ENCODE assay signal across 18 cellular contexts in the genomic region with DNA sequence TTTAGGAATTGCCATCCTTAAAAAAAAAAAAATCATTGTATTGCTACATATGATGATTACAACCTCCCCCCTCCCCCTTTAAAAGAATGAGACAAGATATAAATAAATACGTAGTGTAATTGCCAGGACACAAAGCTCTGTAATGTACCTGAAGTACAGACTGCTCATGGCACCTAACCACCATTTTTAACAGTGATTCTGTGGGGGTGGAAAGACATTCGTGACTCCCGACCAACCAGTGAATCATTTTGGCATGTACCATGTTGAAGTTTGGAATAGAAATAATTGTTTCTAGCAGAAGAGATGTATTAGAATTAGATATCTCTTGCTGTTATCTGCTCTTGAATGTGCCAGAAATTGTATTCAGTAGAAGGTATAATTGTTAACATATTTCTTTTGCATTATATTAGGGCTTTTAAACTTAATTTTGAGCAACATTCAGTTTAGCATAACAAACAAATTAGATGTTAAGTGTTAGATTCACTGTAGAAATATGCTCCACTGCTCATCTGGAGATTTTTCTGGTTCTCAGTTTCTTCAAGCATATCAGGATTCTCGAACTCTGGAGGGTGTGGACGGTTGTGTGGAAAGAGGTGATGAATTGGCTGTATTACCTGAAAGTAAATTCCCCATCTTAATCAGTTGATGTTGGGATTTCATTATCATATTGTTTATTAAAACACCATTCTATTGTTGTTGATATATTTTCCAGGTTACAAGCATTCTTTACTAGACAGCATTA. TPM values are rescaled to one million over a fixed set of nuclear protein-coding genes. Genes with fewer than 3 reads are reported as not detected.
DNase-seq lines count a peak whose midpoint lies in the region; ATAC-seq, FAIRE-seq and TF ChIP-seq lines count a peak whose summit lies in the region.
"Had no signal": no experiment of that assay in that cellular context is flagged by ENCODE, and none has a peak within 500 bp of the region (broad histone marks: within the 10 kb centered on the region; RNA-seq: fewer than 3 reads in every experiment).

No MANE protein-coding gene starts in this region.

- POLR2A ChIA-PET in HEK293 (lab: Yijun Ruan, JAX) = no interaction called here

- H3K4me1 ChIP-seq in ACC112 (ENCODE audit: control insufficient read depth, insufficient read depth, low read length, unreplicated experiment) (peaks cover 58% of the 10 kb centered on the region), HEK293 (ENCODE audit: control insufficient read depth, insufficient read depth, low read length) (peaks cover 14% of the 10 kb centered on the region), adipocyte (ENCODE audit: control insufficient read depth, insufficient read depth, low read length) (peaks cover 62% of the 10 kb centered on the region), keratinocyte (ENCODE audit: control insufficient read depth, extremely low read depth, insufficient read depth, low read length) (peaks cover 44% of the 10 kb centered on the region)
- H3K4me1 ChIP-seq: SJCRH30 had no signal

- no peaks in the 10 kb centered on the region for H3K9me3 Mint-ChIP-seq in Calu3 (ENCODE audit: low read depth, unreplicated experiment)
- H3K9me3 Mint-ChIP-seq: activated naive CD4-positive, alpha-beta T cell treated with anti-CD3 and anti-CD28 coated beads, Interleukin-2, amount 50 U/mL, for 72 hours; stimulated activated effector memory CD8-positive, alpha-beta T cell treated with anti-CD3 and anti-CD28 coated beads, Interleukin-12 subunit alpha, Interleukin-12 subunit beta, amount 100 ng/mL, for 72 hours had no signal

- no peak for ATAC-seq in HG02884 (IDR thresholded peaks at IDR 0.05; ENCODE audit: unreplicated experiment)
- ATAC-seq: activated naive CD4-positive, alpha-beta T cell treated with anti-CD3 and anti-CD28 coated beads, Interleukin-2, amount 50 U/mL, for 72 hours; stimulated activated effector memory CD8-positive, alpha-beta T cell treated with anti-CD3 and anti-CD28 coated beads, Interleukin-12 subunit alpha, Interleukin-12 subunit beta, amount 100 ng/mL, for 72 hours had no signal

- dilution Hi-C loops in keratinocyte (cut with MboI; ENCODE audit: extremely low pct_ligation_motif_present, low sequenced_read_pairs) = no loop called here

- no TSS peak for BruUV-seq in Calu3 (replicated peaks; lab: Mats Ljungman, UMichigan)

- TF ChIP-seq CTCF in HEK293 (tag by site-specific recombination; IDR thresholded peaks at IDR 0.05) = no peak
- no peak for TF ChIP-seq CTCF in keratinocyte (optimal IDR thresholded peaks at IDR 0.05 in 1 of 3, IDR thresholded peaks at IDR 0.05 in 1 of 3, conservative IDR thresholded peaks at IDR 0.05 in 1 of 3; ENCODE audit: extremely low read depth in 1 of 3, insufficient read depth in 2 of 3, low read length in 3 of 3)
- no peak for TF ChIP-seq CTCF in Calu3 (IDR thresholded peaks at IDR 0.05; ENCODE audit: unreplicated experiment)
- TF ChIP-seq CTCF in GM20000 (IDR thresholded peaks at IDR 0.05; ENCODE audit: extremely low read depth, missing control alignments) = no peak

- peak overlapping the region; percentile 68 for H3K4me2 ChIP-seq in keratinocyte (ENCODE audit: control insufficient read depth, extremely low read depth, insufficient read depth, low read depth, low read length)
- H3K4me2 ChIP-seq: KMS-11 had no signal

- H3K4me3 ChIP-seq in ACC112 (ENCODE audit: low read depth, low read length) (peak overlapping the region; percentile 60), HEK293 (ENCODE audit: low read depth, low read length) (no peak overlapping the region), adipocyte (ENCODE audit: low read length) (peak overlapping the region; percentile 65), keratinocyte (ENCODE audit: control insufficient read depth in 2 of 3, extremely low read depth in 1 of 3, insufficient read depth in 2 of 3, low read depth in 1 of 3, low read length in 3 of 3) (peak overlapping the region in 1 of 3 experiments; percentile 51)
- H3K4me3 ChIP-seq: SJCRH30, transverse colon had no signal

- peak overlapping the region; percentile 65 for H3K27ac ChIP-seq in ACC112 (ENCODE audit: low read depth, low read length)
- H3K27ac ChIP-seq in HEK293 (ENCODE audit: extremely low read depth, low read depth, low read length) = no peak overlapping the region
- peak overlapping the region; percentile 29 for H3K27ac ChIP-seq in keratinocyte (ENCODE audit: control insufficient read depth, insufficient read depth, low read length)
- H3K27ac ChIP-seq: KMS-11, SJCRH30, transverse colon had no signal

- H3K27me3 Mint-ChIP-seq in Calu3 (ENCODE audit: unreplicated experiment) = no peaks in the 10 kb centered on the region

- H3K4me1 Mint-ChIP-seq in Calu3 (ENCODE audit: low read depth, unreplicated experiment) = peaks cover 53% of the 10 kb centered on the region

- H3K27me3 ChIP-seq in ACC112 (ENCODE audit: insufficient read depth, low read length) = no peaks in the 10 kb centered on the region
- no peaks in the 10 kb centered on the region for H3K27me3 ChIP-seq in adipocyte (replicated peaks; ENCODE audit: control insufficient read depth, insufficient read depth, low read length)
- H3K27me3 ChIP-seq in keratinocyte (ENCODE audit: control insufficient read depth, extremely low read depth, insufficient read depth, low read length) = no peaks in the 10 kb centered on the region
- H3K27me3 ChIP-seq: SJCRH30, transverse colon had no signal

- CTCF ChIA-PET in HEK293 (lab: Yijun Ruan, JAX) (no interaction called here), Calu3 (lab: Charles Lee) (no interaction called here)

- H3K9me3 ChIP-seq in HEK293 (ENCODE audit: control insufficient read depth, insufficient read depth, low read depth, low read length) (no peaks in the 10 kb centered on the region), adipocyte (ENCODE audit: control insufficient read depth, low read length) (no peaks in the 10 kb centered on the region), keratinocyte (ENCODE audit: control insufficient read depth, low read depth, low read length) (no peaks in the 10 kb centered on the region)
- H3K9me3 ChIP-seq: Caco-2, SJCRH30, transverse colon had no signal

- DNase-seq in adipocyte (ENCODE audit: low read depth) = peak; percentile 45
- DNase-seq in keratinocyte (ENCODE audit: low read depth, low spot score) = peak; percentile 19
- no peak for DNase-seq in COLO829 (ENCODE audit: low spot score)
- DNase-seq in Calu3 = no peak
- no peak for DNase-seq in GM20000 (ENCODE audit: low spot score)
- DNase-seq: activated CD4-positive, alpha-beta T cell treated with anti-CD3 and anti-CD28 coated beads, Interleukin-2, amount 50 U/mL, for 1 hour; Caco-2; central memory CD4-positive, alpha-beta T cell; GF-D8; NCI-H1417; SJCRH30; transverse colon had no signal

- FAIRE-seq in keratinocyte (lab: Jason Lieb, UNC) = no peak

- H3K36me3 Mint-ChIP-seq in Calu3 (ENCODE audit: insufficient read depth, unreplicated experiment) = peaks cover 4% of the 10 kb centered on the region
- H3K36me3 Mint-ChIP-seq: activated naive CD4-positive, alpha-beta T cell treated with anti-CD3 and anti-CD28 coated beads, Interleukin-2, amount 50 U/mL, for 72 hours; stimulated activated effector memory CD8-positive, alpha-beta T cell treated with anti-CD3 and anti-CD28 coated beads, Interleukin-12 subunit alpha, Interleukin-12 subunit beta, amount 100 ng/mL, for 72 hours had no signal

- H3K4me3 Mint-ChIP-seq in Calu3 (ENCODE audit: low read depth, unreplicated experiment) = no peak overlapping the region
- H3K4me3 Mint-ChIP-seq: stimulated activated effector memory CD8-positive, alpha-beta T cell treated with anti-CD3 and anti-CD28 coated beads, Interleukin-12 subunit alpha, Interleukin-12 subunit beta, amount 100 ng/mL, for 72 hours had no signal

- peaks cover 91% of the 10 kb centered on the region for H3K79me2 ChIP-seq in ACC112 (ENCODE audit: control insufficient read depth, insufficient read depth, low read length, unreplicated experiment)
- H3K79me2 ChIP-seq in keratinocyte (ENCODE audit: control insufficient read depth, insufficient read depth, low read length) = peaks cover 94% of the 10 kb centered on the region

- H3K9ac ChIP-seq in adipocyte (ENCODE audit: low read length) (no peak overlapping the region), keratinocyte (ENCODE audit: control insufficient read depth, extremely low read depth, insufficient read depth, low read length) (no peak overlapping the region)
- H3K9ac ChIP-seq: KMS-11 had no signal

- H4K20me1 ChIP-seq in keratinocyte (ENCODE audit: control insufficient read depth, extremely low read depth, insufficient read depth, low read length) = peaks cover 6% of the 10 kb centered on the region

- no peak overlapping the region for H3K27ac Mint-ChIP-seq in Calu3 (ENCODE audit: unreplicated experiment)
- H3K27ac Mint-ChIP-seq: activated naive CD4-positive, alpha-beta T cell treated with anti-CD3 and anti-CD28 coated beads, Interleukin-2, amount 50 U/mL, for 72 hours; stimulated activated effector memory CD8-positive, alpha-beta T cell treated with anti-CD3 and anti-CD28 coated beads, Interleukin-12 subunit alpha, Interleukin-12 subunit beta, amount 100 ng/mL, for 72 hours had no signal

- intact Hi-C loops in Calu3 (cut with micrococcal nuclease; ENCODE audit: unreplicated experiment) = no loop called here

- no peaks in the 10 kb centered on the region for H3K9me1 ChIP-seq in keratinocyte (ENCODE audit: control insufficient read depth, extremely low read depth, insufficient read depth, low read length)

- H3K36me3 ChIP-seq in ACC112 (ENCODE audit: insufficient read depth, low read length) (0 out of 2 replicates have a peak, but pooled peaks cover 6% of the 10 kb centered on the region), HEK293 (ENCODE audit: control insufficient read depth in 2 of 2, insufficient read depth in 1 of 2, low read length in 2 of 2) (no peaks in the 10 kb centered on the region), adipocyte (ENCODE audit: control insufficient read depth, insufficient read depth, low read length, severe bottlenecking) (no peaks in the 10 kb centered on the region), keratinocyte (ENCODE audit: control insufficient read depth in 2 of 2, extremely low read depth in 1 of 2, insufficient read depth in 2 of 2, low read length in 2 of 2) (no peaks in the 10 kb centered on the region)
- H3K36me3 ChIP-seq: SJCRH30, transverse colon had no signal

- H2AFZ ChIP-seq in ACC112 (ENCODE audit: low read length, unreplicated experiment) = no peak overlapping the region
- no peak overlapping the region for H2AFZ ChIP-seq in keratinocyte (ENCODE audit: control insufficient read depth, low read length)

TF ChIP-seq in HEK293, 187 proteins besides CTCF, POLR2A, EP300 and RAD21 (continues in another document):
- peak; percentile 87 for TF ChIP-seq ZNF10 (tag by site-specific recombination; IDR thresholded peaks at IDR 0.05)

RNA-seq across cellular contexts. Expression of a gene that starts 31.1 kb away (rescaled TPM):
- polyA plus RNA-seq in keratinocyte = 23.1 to 28.6 TPM (median 24.3 TPM) in 3 replicates
- 6.6 TPM for polyA plus RNA-seq in keratinocyte (2011; ENCODE audit: low read depth)
- 13.5 and 27.7 TPM in 2 replicates for polyA plus RNA-seq in keratinocyte (2011; cell fraction: cytosol; rRNA removed)
- 21.5 and 25.6 TPM in 2 replicates for polyA plus RNA-seq in keratinocyte (2011; cell fraction: nucleus; rRNA removed)
- 7.7 and 18.0 TPM in 2 replicates for polyA plus RNA-seq in keratinocyte (2012; ENCODE audit: low replicate concordance)
- 12.1 to 62.0 TPM (median 44.3 TPM) in 3 replicates for polyA minus RNA-seq in keratinocyte
- polyA minus RNA-seq in keratinocyte (2011; cell fraction: cytosol; rRNA and poly(A)+ RNA removed) = 46.0 TPM
- polyA minus RNA-seq in keratinocyte (2011; cell fraction: nucleus; rRNA and poly(A)+ RNA removed) = 42.3 and 58.3 TPM in 2 replicates
- total RNA-seq in Calu3 (2022) = 27.5 and 34.5 TPM in 2 replicates

Comparison
In these comparisons a context has a peak if more than half of its experiments do, and no peak if none do; other contexts are left out.
1. DNase-seq: peak in adipocyte (single experiment) and keratinocyte (single experiment); none in COLO829 (single experiment), Calu3 (single experiment) and GM20000 (single experiment).